Comparison of ENCODE assay signal across 14 cellular contexts in the genomic region with DNA sequence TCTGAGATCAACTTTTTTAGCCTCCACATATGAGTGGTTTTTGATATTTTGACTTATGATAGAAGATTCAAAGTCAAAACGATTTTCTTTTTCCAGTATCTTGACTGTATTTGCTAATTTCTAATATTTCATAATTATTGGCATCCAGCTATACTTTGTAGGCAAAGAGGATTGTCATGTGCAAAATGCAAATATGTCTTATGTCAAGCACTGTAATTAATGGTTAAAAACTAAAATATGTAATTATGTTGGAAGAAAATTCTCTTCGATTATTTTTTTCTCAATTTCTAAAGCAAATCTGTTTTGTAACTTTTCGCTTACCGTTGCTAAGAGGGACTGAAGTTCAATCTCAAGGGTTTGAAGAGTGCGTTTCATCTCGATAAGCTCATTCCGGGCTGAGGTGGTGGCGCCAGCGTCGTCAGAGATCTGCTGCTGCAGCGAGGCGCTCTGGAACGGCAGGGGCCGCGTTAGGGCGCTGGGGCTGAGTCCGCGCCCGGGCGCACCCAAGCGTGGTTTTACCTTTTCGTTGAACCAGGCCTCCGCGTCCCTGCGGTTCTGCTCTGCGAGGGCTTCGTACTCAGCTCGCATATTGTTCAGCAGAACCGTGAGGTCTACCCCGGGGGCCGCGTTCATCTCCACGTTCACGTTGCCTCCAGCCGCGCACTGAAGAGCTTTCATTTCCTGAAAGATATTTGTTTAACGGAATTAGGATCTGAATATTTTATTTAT. TPM values are rescaled to one million over a fixed set of nuclear protein-coding genes. Genes with fewer than 3 reads are reported as not detected.
DNase-seq lines count a peak whose midpoint lies in the region; ATAC-seq, FAIRE-seq and TF ChIP-seq lines count a peak whose summit lies in the region.
"Had no signal": no experiment of that assay in that cellular context is flagged by ENCODE, and none has a peak within 500 bp of the region (broad histone marks: within the 10 kb centered on the region; RNA-seq: fewer than 3 reads in every experiment).

No MANE protein-coding gene starts in this region.

- dilution Hi-C loops in keratinocyte (cut with MboI; ENCODE audit: extremely low pct_ligation_motif_present, low sequenced_read_pairs) = no loop called here

- no TSS peak for BruUV-seq in MCF 10A (replicated peaks; lab: Mats Ljungman, UMichigan)

- 29% methylated on average over 37 of the region's 37 CpGs for WGBS in urinary bladder

- no peak for FAIRE-seq in keratinocyte (lab: Jason Lieb, UNC)
- FAIRE-seq: GM19239, TTC549 had no signal

- H3K4me3 Mint-ChIP-seq in MCF 10A (ENCODE audit: unreplicated experiment) = no peak overlapping the region
- peak overlapping the region; percentile 56 for H3K4me3 Mint-ChIP-seq in activated T-cell treated with anti-CD3 and anti-CD28 coated beads, Interleukin-2, amount 50 U/mL, for 4 hours

- no peak overlapping the region for H3K9ac ChIP-seq in keratinocyte (ENCODE audit: control insufficient read depth, extremely low read depth, insufficient read depth, low read length)

- DNase-seq in breast epithelium (ENCODE audit: low spot score in 2 of 2) = no peak
- DNase-seq in MCF 10A (ENCODE audit: unreplicated experiment) = no peak
- DNase-seq in activated T-cell treated with anti-CD3 and anti-CD28 coated beads, Interleukin-2, amount 50 U/mL, for 4 hours = no peak
- no peak for DNase-seq in keratinocyte (ENCODE audit: low read depth, low spot score)
- DNase-seq in NCI-H187 treated with DMSO at 0.1 percent for 48 hours (lab: John Stamatoyannopoulos, UW) = no peak
- no peak for DNase-seq in cortex of kidney (lab: John Stamatoyannopoulos, UW)
- DNase-seq: NCI-H226 had no signal

- H3K27me3 ChIP-seq in breast epithelium (peaks cover 0 to 25% of the 10 kb centered on the region in 2 donors), keratinocyte (ENCODE audit: control insufficient read depth, extremely low read depth, insufficient read depth, low read length) (peaks cover 4% of the 10 kb centered on the region)

- H3K9me3 Mint-ChIP-seq in MCF 10A (ENCODE audit: unreplicated experiment) = no peaks in the 10 kb centered on the region
- no peaks in the 10 kb centered on the region for H3K9me3 Mint-ChIP-seq in activated T-cell treated with anti-CD3 and anti-CD28 coated beads, Interleukin-2, amount 50 U/mL, for 4 hours

- H3K36me3 Mint-ChIP-seq in MCF 10A (ENCODE audit: insufficient read depth, unreplicated experiment) = no peaks in the 10 kb centered on the region
- H3K36me3 Mint-ChIP-seq in activated T-cell treated with anti-CD3 and anti-CD28 coated beads, Interleukin-2, amount 50 U/mL, for 4 hours (ENCODE audit: insufficient read depth) = no peaks in the 10 kb centered on the region
- H3K36me3 Mint-ChIP-seq: CD8-positive, alpha-beta memory T cell had no signal

- H3K9me1 ChIP-seq in keratinocyte (ENCODE audit: control insufficient read depth, extremely low read depth, insufficient read depth, low read length) = no peaks in the 10 kb centered on the region

- intact Hi-C loops in breast epithelium (cut with DNase I; ENCODE audit: low total_unique reads) (no loop called here), MCF 10A (cut with micrococcal nuclease) (no loop called here)

- no peak overlapping the region for H3K27ac ChIP-seq in breast epithelium
- no peak overlapping the region for H3K27ac ChIP-seq in keratinocyte (ENCODE audit: control insufficient read depth, insufficient read depth, low read length)
- H3K27ac ChIP-seq in urinary bladder (ENCODE audit: low read depth) = no peak overlapping the region

- H3K4me1 ChIP-seq in breast epithelium (no peaks in the 10 kb centered on the region), keratinocyte (ENCODE audit: control insufficient read depth, extremely low read depth, insufficient read depth, low read length) (peaks cover 4% of the 10 kb centered on the region), urinary bladder (ENCODE audit: insufficient read depth) (no peaks in the 10 kb centered on the region)

- peak overlapping the region; percentile 59 for H3K4me2 ChIP-seq in keratinocyte (ENCODE audit: control insufficient read depth, extremely low read depth, insufficient read depth, low read depth, low read length)

- H3K4me1 Mint-ChIP-seq in MCF 10A (ENCODE audit: insufficient read depth, unreplicated experiment) = no peaks in the 10 kb centered on the region
- peaks cover 4% of the 10 kb centered on the region for H3K4me1 Mint-ChIP-seq in activated T-cell treated with anti-CD3 and anti-CD28 coated beads, Interleukin-2, amount 50 U/mL, for 4 hours (ENCODE audit: low read depth)

- no peak for TF ChIP-seq POLR2A in breast epithelium (IDR thresholded peaks at IDR 0.05)

- peaks cover 54% of the 10 kb centered on the region for H3K27me3 Mint-ChIP-seq in MCF 10A (ENCODE audit: insufficient read depth, unreplicated experiment)
- peaks cover 67% of the 10 kb centered on the region for H3K27me3 Mint-ChIP-seq in activated T-cell treated with anti-CD3 and anti-CD28 coated beads, Interleukin-2, amount 50 U/mL, for 4 hours (ENCODE audit: low read depth)

- H3K4me3 ChIP-seq in breast epithelium (peak overlapping the region in 2 of 3 donors; percentile 13 to 44), keratinocyte (ENCODE audit: control insufficient read depth in 2 of 3, extremely low read depth in 1 of 3, insufficient read depth in 2 of 3, low read depth in 1 of 3, low read length in 3 of 3) (peak overlapping the region in 1 of 3 experiments; percentile 63), urinary bladder (ENCODE audit: low read depth, low read length) (peak overlapping the region; percentile 2)

- H4K20me1 ChIP-seq in keratinocyte (ENCODE audit: control insufficient read depth, extremely low read depth, insufficient read depth, low read length) = no peaks in the 10 kb centered on the region

- no peak overlapping the region for H3K27ac Mint-ChIP-seq in MCF 10A (ENCODE audit: low read depth, unreplicated experiment)
- H3K27ac Mint-ChIP-seq: CD8-positive, alpha-beta memory T cell had no signal

- ATAC-seq in activated T-cell treated with anti-CD3 and anti-CD28 coated beads, Interleukin-2, amount 50 U/mL, for 4 hours = peak; percentile 48 to 58
- ATAC-seq in HG02981 (IDR thresholded peaks at IDR 0.05; ENCODE audit: unreplicated experiment) = no peak

- TF ChIP-seq CTCF in breast epithelium (IDR thresholded peaks at IDR 0.05) (no peak), MCF 10A (IDR thresholded peaks at IDR 0.05; ENCODE audit: unreplicated experiment) (no peak), keratinocyte (optimal IDR thresholded peaks at IDR 0.05 in 1 of 3, IDR thresholded peaks at IDR 0.05 in 1 of 3, conservative IDR thresholded peaks at IDR 0.05 in 1 of 3; ENCODE audit: extremely low read depth in 1 of 3, insufficient read depth in 2 of 3, low read length in 3 of 3) (no peak)

- H3K9me3 ChIP-seq in breast epithelium = no peaks in the 10 kb centered on the region
- H3K9me3 ChIP-seq in keratinocyte (ENCODE audit: control insufficient read depth, low read depth, low read length) = no peaks in the 10 kb centered on the region

- no peaks in the 10 kb centered on the region for H3K36me3 ChIP-seq in breast epithelium
- H3K36me3 ChIP-seq in keratinocyte (ENCODE audit: control insufficient read depth in 2 of 2, extremely low read depth in 1 of 2, insufficient read depth in 2 of 2, low read length in 2 of 2) = no peaks in the 10 kb centered on the region
- no peaks in the 10 kb centered on the region for H3K36me3 ChIP-seq in urinary bladder (ENCODE audit: insufficient read depth)

- H2AFZ ChIP-seq in keratinocyte (ENCODE audit: control insufficient read depth, low read length) = peak overlapping the region; percentile 45

- POLR2A ChIA-PET in MCF 10A (lab: Yijun Ruan, JAX) = no interaction called here

- no peaks in the 10 kb centered on the region for H3K79me2 ChIP-seq in keratinocyte (ENCODE audit: control insufficient read depth, insufficient read depth, low read length)

- CTCF ChIA-PET in MCF 10A (lab: Yijun Ruan, JAX) = interaction anchor here (0.7 to 1.1 kb wide), 3 partner anchors 12 to 372 kb away, joined by 3 to 4 read pairs (median 3); no protein-coding TSS in a partner anchor

RNA-seq across cellular contexts. Expression of gene KRT27, which starts 3.0 kb away (rescaled TPM):
- total RNA-seq in breast epithelium (not detected), MCF 10A (2022) (not detected in 2 replicates), urinary bladder (not detected)
- not detected for total RNA-seq in activated T-cell treated with anti-CD3 and anti-CD28 coated beads, Interleukin-2, amount 50 U/mL, for 4 hours
- polyA plus RNA-seq in keratinocyte (0.05 TPM in 1 of 3 replicates, not detected in the others), urinary bladder (not detected)
- 1.3 TPM for polyA plus RNA-seq in keratinocyte (2011; ENCODE audit: low read depth)
- polyA plus RNA-seq in keratinocyte (2011; cell fraction: cytosol; rRNA removed) = 0.12 TPM in 1 of 2 replicates, not detected in the other
- not detected in 2 replicates for polyA plus RNA-seq in keratinocyte (2011; cell fraction: nucleus; rRNA removed)
- 2.4 TPM in 1 of 2 replicates, not detected in the other for polyA plus RNA-seq in keratinocyte (2012; ENCODE audit: low replicate concordance)
- not detected in 3 replicates for polyA minus RNA-seq in keratinocyte
- polyA minus RNA-seq in keratinocyte (2011; cell fraction: cytosol; rRNA and poly(A)+ RNA removed) = not detected
- not detected in 2 replicates for polyA minus RNA-seq in keratinocyte (2011; cell fraction: nucleus; rRNA and poly(A)+ RNA removed)
- total RNA-seq: CD8-positive, alpha-beta memory T cell; lung microvascular endothelial cell had no signal
- polyA plus RNA-seq: CD8-positive, alpha-beta memory T cell had no signal

RNA-seq across cellular contexts. Expression of gene KRT26, which starts 7.3 kb away (rescaled TPM):
- total RNA-seq in breast epithelium (not detected), MCF 10A (2022) (not detected in 2 replicates), urinary bladder (not detected)
- not detected for total RNA-seq in activated T-cell treated with anti-CD3 and anti-CD28 coated beads, Interleukin-2, amount 50 U/mL, for 4 hours
- polyA plus RNA-seq in keratinocyte (not detected in 3 replicates), urinary bladder (not detected)
- polyA plus RNA-seq in keratinocyte (2011; ENCODE audit: low read depth) = not detected
- not detected in 2 replicates for polyA plus RNA-seq in keratinocyte (2011; cell fraction: cytosol; rRNA removed)
- polyA plus RNA-seq in keratinocyte (2011; cell fraction: nucleus; rRNA removed) = not detected in 2 replicates
- not detected in 2 replicates for polyA plus RNA-seq in keratinocyte (2012; ENCODE audit: low replicate concordance)
- not detected in 3 replicates for polyA minus RNA-seq in keratinocyte
- polyA minus RNA-seq in keratinocyte (2011; cell fraction: cytosol; rRNA and poly(A)+ RNA removed) = not detected
- polyA minus RNA-seq in keratinocyte (2011; cell fraction: nucleus; rRNA and poly(A)+ RNA removed) = not detected in 2 replicates
- total RNA-seq: CD8-positive, alpha-beta memory T cell; cerebellum; lung microvascular endothelial cell had no signal
- polyA plus RNA-seq: CD8-positive, alpha-beta memory T cell had no signal

RNA-seq across cellular contexts. Expression of gene KRT28, which starts 20.4 kb away (rescaled TPM):
- total RNA-seq in breast epithelium (not detected), MCF 10A (2022) (not detected in 2 replicates), urinary bladder (not detected)
- total RNA-seq in activated T-cell treated with anti-CD3 and anti-CD28 coated beads, Interleukin-2, amount 50 U/mL, for 4 hours = not detected
- polyA plus RNA-seq in keratinocyte (not detected in 3 replicates), urinary bladder (not detected)
- not detected for polyA plus RNA-seq in keratinocyte (2011; ENCODE audit: low read depth)
- not detected in 2 replicates for polyA plus RNA-seq in keratinocyte (2011; cell fraction: cytosol; rRNA removed)
- polyA plus RNA-seq in keratinocyte (2011; cell fraction: nucleus; rRNA removed) = not detected in 2 replicates
- not detected in 2 replicates for polyA plus RNA-seq in keratinocyte (2012; ENCODE audit: low replicate concordance)
- polyA minus RNA-seq in keratinocyte = not detected in 3 replicates
- polyA minus RNA-seq in keratinocyte (2011; cell fraction: cytosol; rRNA and poly(A)+ RNA removed) = not detected
- not detected in 2 replicates for polyA minus RNA-seq in keratinocyte (2011; cell fraction: nucleus; rRNA and poly(A)+ RNA removed)
- total RNA-seq: CD8-positive, alpha-beta memory T cell; cerebellum; lung microvascular endothelial cell had no signal
- polyA plus RNA-seq: CD8-positive, alpha-beta memory T cell had no signal

RNA-seq across cellular contexts. Expression of gene KRT25, which starts 24.2 kb away (rescaled TPM):
- total RNA-seq in breast epithelium (not detected), MCF 10A (2022) (not detected in 2 replicates), urinary bladder (not detected)
- total RNA-seq in activated T-cell treated with anti-CD3 and anti-CD28 coated beads, Interleukin-2, amount 50 U/mL, for 4 hours = not detected
- polyA plus RNA-seq in keratinocyte (not detected in 3 replicates), urinary bladder (not detected)
- not detected for polyA plus RNA-seq in keratinocyte (2011; ENCODE audit: low read depth)
- polyA plus RNA-seq in keratinocyte (2011; cell fraction: cytosol; rRNA removed) = not detected in 2 replicates
- polyA plus RNA-seq in keratinocyte (2011; cell fraction: nucleus; rRNA removed) = not detected in 2 replicates
- not detected in 2 replicates for polyA plus RNA-seq in keratinocyte (2012; ENCODE audit: low replicate concordance)
- not detected in 3 replicates for polyA minus RNA-seq in keratinocyte
- polyA minus RNA-seq in keratinocyte (2011; cell fraction: cytosol; rRNA and poly(A)+ RNA removed) = not detected
- polyA minus RNA-seq in keratinocyte (2011; cell fraction: nucleus; rRNA and poly(A)+ RNA removed) = not detected in 2 replicates
- total RNA-seq: CD8-positive, alpha-beta memory T cell; cerebellum; lung microvascular endothelial cell had no signal
- polyA plus RNA-seq: CD8-positive, alpha-beta memory T cell had no signal

RNA-seq across cellular contexts. Expression of gene KRT10, which starts 43.1 kb away (rescaled TPM):
- total RNA-seq in breast epithelium = 10 to 100 TPM in 1 of 3 donors, 1 to 10 TPM in 2; 6.2 to 14.7 (median 7.6) TPM
- 95.5 and 116 TPM in 2 replicates for total RNA-seq in MCF 10A (2022)
- 10 to 100 TPM; 48.7 to 50.0 (median 49.7) TPM for total RNA-seq in activated T-cell treated with anti-CD3 and anti-CD28 coated beads, Interleukin-2, amount 50 U/mL, for 4 hours
- polyA plus RNA-seq in keratinocyte = 27.2 to 67.9 TPM (median 66.2 TPM) in 3 replicates
- 2,723 TPM for polyA plus RNA-seq in keratinocyte (2011; ENCODE audit: low read depth)
- 28.3 and 53.4 TPM in 2 replicates for polyA plus RNA-seq in keratinocyte (2011; cell fraction: cytosol; rRNA removed)
- polyA plus RNA-seq in keratinocyte (2011; cell fraction: nucleus; rRNA removed) = 72.0 and 123 TPM in 2 replicates
- 62.0 and 2,469 TPM in 2 replicates for polyA plus RNA-seq in keratinocyte (2012; ENCODE audit: low replicate concordance)
- polyA minus RNA-seq in keratinocyte = 1.9 to 13.0 TPM (median 11.8 TPM) in 3 replicates
- polyA minus RNA-seq in keratinocyte (2011; cell fraction: cytosol; rRNA and poly(A)+ RNA removed) = 8.2 TPM
- 21.5 and 30.9 TPM in 2 replicates for polyA minus RNA-seq in keratinocyte (2011; cell fraction: nucleus; rRNA and poly(A)+ RNA removed)
- total RNA-seq in urinary bladder = 4.8 TPM
- 21.5 TPM for polyA plus RNA-seq in urinary bladder
